In the genomic region with DNA sequence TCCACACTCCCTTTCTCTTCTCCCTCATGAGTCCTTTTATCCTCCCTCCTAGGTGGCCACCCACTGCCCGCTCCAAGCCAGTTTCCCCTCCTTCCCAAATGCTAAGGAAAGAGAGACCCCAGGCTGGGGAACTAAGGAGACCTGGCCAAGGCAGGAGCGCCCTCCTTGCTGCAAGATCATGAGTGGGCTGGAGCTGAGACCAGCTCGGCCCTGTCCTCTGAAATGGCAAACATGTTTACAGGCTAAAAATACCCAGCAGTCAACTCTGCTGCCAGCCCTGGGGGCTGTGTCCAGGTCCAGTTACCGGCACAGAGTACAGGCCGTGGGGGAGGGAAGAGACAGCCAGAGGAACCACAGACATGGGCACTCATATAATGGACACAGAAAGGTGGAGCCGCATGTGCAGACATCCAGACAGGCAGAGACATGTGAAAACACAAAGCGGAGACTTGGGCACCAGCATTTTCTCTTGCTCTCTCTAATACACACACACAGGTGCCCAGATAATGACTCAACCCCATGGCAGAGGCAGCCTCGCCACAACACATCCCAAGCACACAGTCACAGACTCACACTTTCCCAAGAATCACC, we compare ENCODE assay signal across 1 cellular context.
TF ChIP-seq lines count a peak whose summit lies in the region.

No MANE protein-coding gene starts in this region.

TF ChIP-seq in SK-N-SH treated with all-trans-retinoic acid at 6 μM for 48 hours, 23 proteins besides CTCF, POLR2A, EP300 and RAD21 (continued from another document):
- TF ChIP-seq ZNF8 (CRISPR knock-in tag; IDR thresholded peaks at IDR 0.05) (no peak), ARNTL (CRISPR knock-in tag; IDR thresholded peaks at IDR 0.05; ENCODE audit: borderline replicate concordance, low read depth) (no peak), ESRRG (CRISPR knock-in tag; IDR thresholded peaks at IDR 0.05) (no peak), ZC3H10 (CRISPR knock-in tag; IDR thresholded peaks at IDR 0.05) (no peak), CSDC2 (CRISPR knock-in tag; IDR thresholded peaks at IDR 0.05) (no peak), ZNF565 (CRISPR knock-in tag; conservative IDR thresholded peaks at IDR 0.05; ENCODE audit: low read depth) (no peak), ZNF70 (CRISPR knock-in tag; IDR thresholded peaks at IDR 0.05) (no peak), BACH2 (CRISPR knock-in tag; IDR thresholded peaks at IDR 0.05; ENCODE audit: borderline replicate concordance) (no peak), PPARA (CRISPR knock-in tag; IDR thresholded peaks at IDR 0.05; ENCODE audit: borderline replicate concordance) (no peak), GLIS3 (CRISPR knock-in tag; IDR thresholded peaks at IDR 0.05) (no peak), ZFP30 (CRISPR knock-in tag; IDR thresholded peaks at IDR 0.05) (no peak), ISL1 (CRISPR knock-in tag; IDR thresholded peaks at IDR 0.05) (no peak), ZFP3 (CRISPR knock-in tag; IDR thresholded peaks at IDR 0.05) (no peak)
- TF ChIP-seq, protein P1, sequence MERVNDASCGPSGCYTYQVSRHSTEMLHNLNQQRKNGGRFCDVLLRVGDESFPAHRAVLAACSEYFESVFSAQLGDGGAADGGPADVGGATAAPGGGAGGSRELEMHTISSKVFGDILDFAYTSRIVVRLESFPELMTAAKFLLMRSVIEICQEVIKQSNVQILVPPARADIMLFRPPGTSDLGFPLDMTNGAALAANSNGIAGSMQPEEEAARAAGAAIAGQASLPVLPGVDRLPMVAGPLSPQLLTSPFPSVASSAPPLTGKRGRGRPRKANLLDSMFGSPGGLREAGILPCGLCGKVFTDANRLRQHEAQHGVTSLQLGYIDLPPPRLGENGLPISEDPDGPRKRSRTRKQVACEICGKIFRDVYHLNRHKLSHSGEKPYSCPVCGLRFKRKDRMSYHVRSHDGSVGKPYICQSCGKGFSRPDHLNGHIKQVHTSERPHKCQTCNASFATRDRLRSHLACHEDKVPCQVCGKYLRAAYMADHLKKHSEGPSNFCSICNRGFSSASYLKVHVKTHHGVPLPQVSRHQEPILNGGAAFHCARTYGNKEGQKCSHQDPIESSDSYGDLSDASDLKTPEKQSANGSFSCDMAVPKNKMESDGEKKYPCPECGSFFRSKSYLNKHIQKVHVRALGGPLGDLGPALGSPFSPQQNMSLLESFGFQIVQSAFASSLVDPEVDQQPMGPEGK (CRISPR knock-in tag; IDR thresholded peaks at IDR 0.05; ENCODE audit: borderline replicate concordance) = no peak
- TF ChIP-seq, protein P2, sequence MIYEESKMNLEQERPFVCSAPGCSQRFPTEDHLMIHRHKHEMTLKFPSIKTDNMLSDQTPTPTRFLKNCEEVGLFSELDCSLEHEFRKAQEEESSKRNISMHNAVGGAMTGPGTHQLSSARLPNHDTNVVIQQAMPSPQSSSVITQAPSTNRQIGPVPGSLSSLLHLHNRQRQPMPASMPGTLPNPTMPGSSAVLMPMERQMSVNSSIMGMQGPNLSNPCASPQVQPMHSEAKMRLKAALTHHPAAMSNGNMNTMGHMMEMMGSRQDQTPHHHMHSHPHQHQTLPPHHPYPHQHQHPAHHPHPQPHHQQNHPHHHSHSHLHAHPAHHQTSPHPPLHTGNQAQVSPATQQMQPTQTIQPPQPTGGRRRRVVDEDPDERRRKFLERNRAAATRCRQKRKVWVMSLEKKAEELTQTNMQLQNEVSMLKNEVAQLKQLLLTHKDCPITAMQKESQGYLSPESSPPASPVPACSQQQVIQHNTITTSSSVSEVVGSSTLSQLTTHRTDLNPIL (CRISPR knock-in tag; IDR thresholded peaks at IDR 0.05; ENCODE audit: low read depth) = no peak
- TF ChIP-seq, protein P3, sequence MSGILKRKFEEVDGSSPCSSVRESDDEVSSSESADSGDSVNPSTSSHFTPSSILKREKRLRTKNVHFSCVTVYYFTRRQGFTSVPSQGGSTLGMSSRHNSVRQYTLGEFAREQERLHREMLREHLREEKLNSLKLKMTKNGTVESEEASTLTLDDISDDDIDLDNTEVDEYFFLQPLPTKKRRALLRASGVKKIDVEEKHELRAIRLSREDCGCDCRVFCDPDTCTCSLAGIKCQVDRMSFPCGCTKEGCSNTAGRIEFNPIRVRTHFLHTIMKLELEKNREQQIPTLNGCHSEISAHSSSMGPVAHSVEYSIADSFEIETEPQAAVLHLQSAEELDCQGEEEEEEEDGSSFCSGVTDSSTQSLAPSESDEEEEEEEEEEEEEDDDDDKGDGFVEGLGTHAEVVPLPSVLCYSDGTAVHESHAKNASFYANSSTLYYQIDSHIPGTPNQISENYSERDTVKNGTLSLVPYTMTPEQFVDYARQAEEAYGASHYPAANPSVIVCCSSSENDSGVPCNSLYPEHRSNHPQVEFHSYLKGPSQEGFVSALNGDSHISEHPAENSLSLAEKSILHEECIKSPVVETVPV (CRISPR knock-in tag; IDR thresholded peaks at IDR 0.05) = no peak
